ENCODE assay signal across 21 cellular contexts in the genomic region with DNA sequence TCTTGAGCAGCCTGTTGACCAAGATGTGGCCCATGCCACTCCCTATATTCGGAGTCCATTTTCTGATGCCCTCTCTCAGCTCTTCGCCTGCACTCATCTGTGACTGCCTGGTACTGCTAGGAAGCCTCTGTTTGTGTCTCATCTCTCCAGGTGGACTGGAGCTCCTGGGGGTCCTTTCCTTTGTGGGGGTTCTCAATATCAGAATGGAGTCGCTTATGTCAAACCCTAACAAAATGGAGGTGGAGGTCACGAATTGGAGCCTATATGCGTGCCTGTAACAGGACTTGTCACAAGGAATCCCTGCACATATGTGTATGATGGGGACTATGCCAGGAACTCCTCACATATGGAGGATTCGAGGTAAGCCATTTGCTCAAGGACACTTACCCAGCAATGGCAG.
"Had no signal": no experiment of that assay in that cellular context is flagged by ENCODE, and none has a peak within 500 bp of the region (broad histone marks: within the 10 kb centered on the region; RNA-seq: fewer than 3 reads in every experiment).

No MANE protein-coding gene starts in this region.

- DNase-seq: Kasumi-1, MM.1S, NCI-H1092 treated with DMSO at 0.1 percent for 48 hours, NCI-H1436, NCI-H187, NCI-H2029, NCI-H2081 treated with DMSO at 0.1 percent for 48 hours, NCI-H2171, NCI-H226, NCI-H446, NCI-H510A, NCI-H524 treated with DMSO at 0.1 percent for 48 hours, NCI-H69, NCI-H774, Right ventricle myocardium superior, RPMI8226, SIG-M5 had no signal

- H3K4me2 ChIP-seq: KMS-11 had no signal

- H3K27ac ChIP-seq: KMS-11, SJSA1, SK-N-MC had no signal

- H3K27me3 ChIP-seq: SJSA1 had no signal

- H3K4me3 ChIP-seq: SJSA1, SK-N-MC had no signal

- H3K9me3 ChIP-seq: SJSA1 had no signal

- FAIRE-seq: RCC 7860 had no signal

- H3K4me1 ChIP-seq: SJSA1 had no signal

- H3K9ac ChIP-seq: KMS-11 had no signal

- H3K36me3 ChIP-seq: SJSA1 had no signal
